Comparison of ENCODE assay signal across 24 cellular contexts in genomic region chr5:137836301-137836700, GRCh38. TPM values are rescaled to one million over a fixed set of nuclear protein-coding genes. Genes with fewer than 3 reads are reported as not detected.
DNase-seq lines count a peak whose midpoint lies in the region; ATAC-seq and TF ChIP-seq lines count a peak whose summit lies in the region.
"Had no signal": no experiment of that assay in that cellular context is flagged by ENCODE, and none has a peak within 500 bp of the region (broad histone marks: within the 10 kb centered on the region; RNA-seq: fewer than 3 reads in every experiment).

No MANE protein-coding gene starts in this region.

- 46 to 73% (median 57%) methylated on average over 1 of the region's 1 CpG for WGBS in heart left ventricle, 4 donors

- H3K27ac ChIP-seq in heart left ventricle (peak overlapping the region; percentile 54 to 96 (median 82)), temporal lobe (ENCODE audit: low read depth, low read length) (peak overlapping the region; percentile 77)
- H3K27ac ChIP-seq: BLaER1 treated with 17β-estradiol and CSF1 and Interleukin-3, amounts not matched to agents 10 nM and 100 nM; body of pancreas; lower lobe of right lung; ovary; SK-N-MC had no signal

- no peaks in the 10 kb centered on the region for H3K9me3 Mint-ChIP-seq in nephron progenitor cell
- H3K9me3 Mint-ChIP-seq: immature natural killer cell, naive B cell had no signal

- TF ChIP-seq CTCF in heart left ventricle (IDR thresholded peaks at IDR 0.05): no peak
- TF ChIP-seq CTCF in nephron progenitor cell (IDR thresholded peaks at IDR 0.05): no peak

- ATAC-seq in heart left ventricle: no peak
- ATAC-seq in HG03045 (IDR thresholded peaks at IDR 0.05; ENCODE audit: unreplicated experiment): no peak
- ATAC-seq: HepG2, lower lobe of right lung, Panc1 had no signal

- no peaks in the 10 kb centered on the region for H3K27me3 ChIP-seq in heart left ventricle
- H3K27me3 ChIP-seq: BLaER1 treated with 17β-estradiol and CSF1 and Interleukin-3, amounts not matched to agents 10 nM and 100 nM; body of pancreas; ovary had no signal

- no peak for DNase-seq in heart left ventricle
- DNase-seq in cardiac septum (ENCODE audit: low spot score): no peak
- peak; percentile 22 for DNase-seq in cerebellar cortex (ENCODE audit: low spot score)
- DNase-seq in myocyte (ENCODE audit: low read depth): peak; percentile 62
- no peak for DNase-seq in activated CD4-positive, alpha-beta T cell treated with anti-CD3 and anti-CD28 coated beads for 4 hours
- no peak for DNase-seq in nephron progenitor cell
- DNase-seq: activated CD4-positive, alpha-beta T cell treated with anti-CD3 and anti-CD28 coated beads for 1 hour; body of pancreas; immature natural killer cell; lower lobe of right lung; naive B cell; NCI-H1436; NCI-H774; ovary had no signal

- intact Hi-C loops in heart left ventricle (cut with DNase I): loop anchor here in 3 of 10 donors (5.0 kb wide), 2 partner anchors 46 to 51 kb away; partner anchors contain the start of gene PKD2L2 (in 2 of the 3)
- intact Hi-C loops in cardiac septum (cut with DNase I): loop anchor here (2.0 kb wide), 1 partner anchor 44 kb away; no protein-coding TSS in a partner anchor

- TF ChIP-seq POLR2A in heart left ventricle (IDR thresholded peaks at IDR 0.05): no peak

- H3K36me3 Mint-ChIP-seq in nephron progenitor cell (ENCODE audit: low read depth): no peaks in the 10 kb centered on the region

- no peak overlapping the region for H3K27ac Mint-ChIP-seq in nephron progenitor cell
- H3K27ac Mint-ChIP-seq: activated naive CD8-positive, alpha-beta T cell; immature natural killer cell had no signal

- H3K4me1 Mint-ChIP-seq in nephron progenitor cell: peaks cover 23% of the 10 kb centered on the region
- H3K4me1 Mint-ChIP-seq: immature natural killer cell had no signal

- H3K9me3 ChIP-seq in heart left ventricle: no peaks in the 10 kb centered on the region
- H3K9me3 ChIP-seq: BLaER1 treated with 17β-estradiol and CSF1 and Interleukin-3, amounts not matched to agents 10 nM and 100 nM; body of pancreas; lower lobe of right lung; ovary had no signal

- peaks cover 0 to 10% (median 0%) of the 10 kb centered on the region in 9 donors for H3K36me3 ChIP-seq in heart left ventricle
- H3K36me3 ChIP-seq: BLaER1 treated with 17β-estradiol and CSF1 and Interleukin-3, amounts not matched to agents 10 nM and 100 nM; lower lobe of right lung; ovary had no signal

- no peak overlapping the region for H3K4me3 Mint-ChIP-seq in nephron progenitor cell
- H3K4me3 Mint-ChIP-seq: activated naive CD8-positive, alpha-beta T cell; immature natural killer cell; naive B cell had no signal

- peaks cover 4% of the 10 kb centered on the region for H3K27me3 Mint-ChIP-seq in nephron progenitor cell (ENCODE audit: low read depth, poor library complexity)
- H3K27me3 Mint-ChIP-seq: activated naive CD8-positive, alpha-beta T cell; naive B cell had no signal

- no peak overlapping the region for H3K4me3 ChIP-seq in heart left ventricle
- H3K4me3 ChIP-seq: BLaER1 treated with 17β-estradiol and CSF1 and Interleukin-3, amounts not matched to agents 10 nM and 100 nM; body of pancreas; lower lobe of right lung; ovary; SK-N-MC had no signal

- peaks cover 0 to 67% (median 24%) of the 10 kb centered on the region in 12 donors for H3K4me1 ChIP-seq in heart left ventricle
- H3K4me1 ChIP-seq: BLaER1 treated with 17β-estradiol and CSF1 and Interleukin-3, amounts not matched to agents 10 nM and 100 nM; lower lobe of right lung had no signal

RNA-seq across cellular contexts. Expression of gene MYOT, which starts 31.4 kb away (rescaled TPM):
- total RNA-seq in heart left ventricle: 100 to 1,000 TPM in 2 of 9 donors, 10 to 100 TPM in 6, 1 to 10 TPM in 1; 6.2 to 374 (median 27.7) TPM
- polyA plus RNA-seq in heart left ventricle: 100 to 1,000 TPM in 1 of 2 donors, 1 to 10 TPM in 1; 9.7 to 276 TPM
- total RNA-seq in cardiac septum: 38.9 TPM
- total RNA-seq in myocyte: 1.7 and 23.8 TPM in 2 replicates
- 1.00 TPM for polyA plus RNA-seq in myocyte (2012)
- total RNA-seq in temporal lobe: not detected
- total RNA-seq: activated CD8-positive, alpha-beta memory T cell treated with anti-CD3 and anti-CD28 coated beads for 36 hours; epithelial cell of proximal tubule; HepG2; lower lobe of right lung; M059J had no signal
- polyA plus RNA-seq: HepG2 had no signal

RNA-seq across cellular contexts. Expression of gene PKD2L2, which starts 53.0 kb away (rescaled TPM):
- total RNA-seq in heart left ventricle (1 to 10 TPM in 1 of 9 donors, under 1 TPM in 7, not detected in 1; 0.37 to 1.1 (median 0.52) TPM), cardiac septum (0.62 TPM), myocyte (not detected in 2 replicates), temporal lobe (under 0.01 TPM)
- polyA plus RNA-seq in heart left ventricle: under 1 TPM in 1 of 2 donors, not detected in 1; 0.08 TPM
- polyA plus RNA-seq in myocyte (2012): 0.04 TPM
- total RNA-seq: activated CD8-positive, alpha-beta memory T cell treated with anti-CD3 and anti-CD28 coated beads for 36 hours; body of pancreas; epithelial cell of proximal tubule; HepG2; lower lobe of right lung had no signal
- polyA plus RNA-seq: HepG2 had no signal

Comparison
In these comparisons a context has a peak if more than half of its experiments do, and no peak if none do; other contexts are left out.
1. DNase-seq: peak in cerebellar cortex (single experiment) and myocyte (single experiment); none in heart left ventricle (0 of 5), cardiac septum (single experiment), activated CD4-positive, alpha-beta T cell treated with anti-CD3 and anti-CD28 coated beads for 4 hours (0 of 2) and nephron progenitor cell (single experiment).